8 cellular contexts compared by ENCODE assay signal in genomic region chr17:4789951-4790704, GRCh38. TPM values are rescaled to one million over a fixed set of nuclear protein-coding genes. Genes with fewer than 3 reads are reported as not detected.
DNase-seq lines count a peak whose midpoint lies in the region; ATAC-seq and TF ChIP-seq lines count a peak whose summit lies in the region.

No MANE protein-coding gene starts in this region.

- WGBS in gastroesophageal sphincter (ENCODE audit: low coverage in 1 of 2), 2 donors, result no CpG with 5 or more reads among the region's 91 CpGs

- no peak for TF ChIP-seq EP300 in gastroesophageal sphincter (IDR thresholded peaks at IDR 0.05)

- peak; percentile 83 to 96 for TF ChIP-seq POLR2A in gastroesophageal sphincter (IDR thresholded peaks at IDR 0.05)

- H3K4me3 ChIP-seq in DOHH2 (ENCODE audit: low read length) (peak overlapping the region; percentile 78), gastroesophageal sphincter (peak overlapping the region; percentile 65 to 81)

- H3K4me2 ChIP-seq in DOHH2 (ENCODE audit: low read length), result peak overlapping the region; percentile 91

- H3K36me3 ChIP-seq in DOHH2 (ENCODE audit: control insufficient read depth, low read length) (no peaks in the 10 kb centered on the region), gastroesophageal sphincter (no peaks in the 10 kb centered on the region)

- 0 out of 2 replicates have a peak overlapping the region, but pooled peaks have one; percentile 14 for H3K27ac ChIP-seq in DOHH2 (ENCODE audit: low read depth, low read length)
- peak overlapping the region; percentile 71 to 98 (median 96) for H3K27ac ChIP-seq in gastroesophageal sphincter

- H3K79me2 ChIP-seq in DOHH2 (ENCODE audit: control insufficient read depth, low read length), result no peaks in the 10 kb centered on the region

- H3F3A ChIP-seq in DOHH2 (ENCODE audit: control insufficient read depth, insufficient read depth), result peaks cover 4% of the 10 kb centered on the region; the same call in 1 of the 2 replicates

- ATAC-seq in GM21619 (IDR thresholded peaks at IDR 0.05; ENCODE audit: unreplicated experiment) (peak; percentile 67), gastroesophageal sphincter (peak; percentile 96)

- H3K9me3 ChIP-seq in DOHH2 (ENCODE audit: control insufficient read depth, insufficient read depth, low read length) (no peaks in the 10 kb centered on the region), gastroesophageal sphincter (no peaks in the 10 kb centered on the region)

- no peaks in the 10 kb centered on the region for H4K20me1 ChIP-seq in DOHH2 (ENCODE audit: control insufficient read depth, insufficient read depth, low read depth, low read length)

- H3K27me3 ChIP-seq in DOHH2 (ENCODE audit: control insufficient read depth, low read length) (peaks cover 15% of the 10 kb centered on the region), gastroesophageal sphincter (peaks cover 12% of the 10 kb centered on the region)

- peak; percentile 86 for TF ChIP-seq CTCF in DOHH2 (IDR thresholded peaks at IDR 0.05; ENCODE audit: low read depth, low read length, poor library complexity, severe bottlenecking)
- TF ChIP-seq CTCF in gastroesophageal sphincter (IDR thresholded peaks at IDR 0.05), result peak in 3 of 4 experiments; percentile 88 to 93 (median 92)

- H3K9me2 ChIP-seq in DOHH2 (replicated peaks; ENCODE audit: control insufficient read depth, low read length), result no peaks in the 10 kb centered on the region

- DNase-seq in KG1 (lab: John Stamatoyannopoulos, UW), result peak; percentile 9
- peak; percentile 41 for DNase-seq in SIG-M5 (lab: John Stamatoyannopoulos, UW)
- DNase-seq in activated naive CD4-positive, alpha-beta T cell treated with Interleukin-2 at 50 U/mL for 16 hours, result peak; percentile 80
- peak in 55 of 56 donors; percentile 30 to 89 (median 81) for DNase-seq in nucleus accumbens (lab: John Stamatoyannopoulos, UW)
- DNase-seq in superior temporal gyrus (ENCODE audit: extremely low spot score), result peak; percentile 84

- H3K4me1 ChIP-seq in DOHH2 (ENCODE audit: control insufficient read depth, low read length), result peaks cover 16% of the 10 kb centered on the region
- peaks cover 0 to 50% (median 28%) of the 10 kb centered on the region in 3 donors for H3K4me1 ChIP-seq in gastroesophageal sphincter

RNA-seq across cellular contexts. Expression of gene GLTPD2, which starts 1.4 kb away (rescaled TPM):
- total RNA-seq in gastroesophageal sphincter, result not detected

RNA-seq across cellular contexts. Expression of gene VMO1, which starts 4.0 kb away (rescaled TPM):
- 1 to 10 TPM in 2 of 4 donors, not detected in 2; 1.3 to 3.5 TPM for total RNA-seq in gastroesophageal sphincter

RNA-seq across cellular contexts. Expression of gene PSMB6, which starts 5.8 kb away (rescaled TPM):
- 100 to 1,000 TPM; 184 to 242 (median 187) TPM for total RNA-seq in gastroesophageal sphincter

RNA-seq across cellular contexts. Expression of gene PLD2, which starts 16.8 kb away (rescaled TPM):
- 10 to 100 TPM; 10.2 to 21.3 (median 15.7) TPM for total RNA-seq in gastroesophageal sphincter

Comparison
In these comparisons a context has a peak if more than half of its experiments do, and no peak if none do; other contexts are left out.
1. Peak in every context shown above with its lines: DNase-seq, ATAC-seq, H3K4me3 ChIP-seq and H3K27ac ChIP-seq.
2. DNase-seq: peak in every context shown above with its lines; median percentile 84 in superior temporal gyrus; 81 in nucleus accumbens; 80 in activated naive CD4-positive, alpha-beta T cell treated with Interleukin-2 at 50 U/mL for 16 hours; 41 in SIG-M5; 9 in KG1.